ENCODE assay signal across 21 cellular contexts in the genomic region with DNA sequence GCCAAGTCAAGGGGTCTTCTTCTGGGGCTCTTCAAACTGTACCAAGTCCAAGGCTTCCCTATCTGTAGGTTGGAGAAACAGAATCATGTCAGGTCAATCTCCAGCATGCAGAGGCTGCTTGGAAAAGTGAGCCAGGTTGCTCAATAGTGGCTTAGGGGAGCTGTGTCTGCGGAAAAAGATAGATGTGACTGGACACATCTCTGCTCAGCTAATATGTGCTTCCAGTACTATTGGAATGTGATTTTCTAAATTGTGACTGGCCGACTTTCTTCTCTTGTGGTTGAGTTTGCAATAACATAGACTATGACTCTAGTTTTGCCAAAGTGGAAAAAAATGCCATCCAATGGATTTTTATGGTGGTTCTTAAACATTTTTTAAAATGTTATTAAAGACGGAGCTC.
A peak's percentile ranks its signal among the peaks of the same experiment; 100 is the strongest.
DNase-seq lines count a peak whose midpoint lies in the region; FAIRE-seq and TF ChIP-seq lines count a peak whose summit lies in the region.
"Had no signal": no experiment of that assay in that cellular context is flagged by ENCODE, and none has a peak within 500 bp of the region (broad histone marks: within the 10 kb centered on the region; RNA-seq: fewer than 3 reads in every experiment).

No MANE protein-coding gene starts in this region.

- H3F3A ChIP-seq in smooth muscle cell (ENCODE audit: low read depth), result no peaks in the 10 kb centered on the region

- no peaks in the 10 kb centered on the region for H3K9me3 Mint-ChIP-seq in HFFc6
- peaks cover 3% of the 10 kb centered on the region for H3K9me3 Mint-ChIP-seq in astrocyte (ENCODE audit: unreplicated experiment)
- H3K9me3 Mint-ChIP-seq: CD4-positive, alpha-beta T cell had no signal

- no peaks in the 10 kb centered on the region for H4K20me1 ChIP-seq in astrocyte (ENCODE audit: insufficient read depth, low read length)
- H4K20me1 ChIP-seq in smooth muscle cell (ENCODE audit: low read depth), result no peaks in the 10 kb centered on the region

- H3K4me1 Mint-ChIP-seq in HFFc6 (ENCODE audit: low read depth) (peaks cover 40% of the 10 kb centered on the region), astrocyte (ENCODE audit: low read depth, unreplicated experiment) (peaks cover 38% of the 10 kb centered on the region)
- H3K4me1 Mint-ChIP-seq: B cell, IgD-negative memory B cell had no signal

- H3K27ac ChIP-seq in astrocyte (ENCODE audit: low read depth, low read length) (no peak overlapping the region), smooth muscle cell (ENCODE audit: low read depth) (peak overlapping the region; percentile 34)
- H3K27ac ChIP-seq: HL-60, Peyer's patch had no signal

- H3K36me3 ChIP-seq in astrocyte (ENCODE audit: insufficient read depth, low read length) (no peaks in the 10 kb centered on the region), smooth muscle cell (ENCODE audit: low read depth) (no peaks in the 10 kb centered on the region)
- H3K36me3 ChIP-seq: Peyer's patch had no signal

- H3K36me3 Mint-ChIP-seq in HFFc6 (ENCODE audit: low read depth) (no peaks in the 10 kb centered on the region), astrocyte (ENCODE audit: low read depth, unreplicated experiment) (no peaks in the 10 kb centered on the region)
- H3K36me3 Mint-ChIP-seq: IgD-negative memory B cell had no signal

- no peak for FAIRE-seq in astrocyte (lab: Jason Lieb, UNC)
- FAIRE-seq: H54 had no signal

- H3K27me3 Mint-ChIP-seq in HFFc6 (ENCODE audit: insufficient read depth) (peaks cover 6% of the 10 kb centered on the region; the same call in 1 of the 2 replicates), astrocyte (ENCODE audit: low read depth, unreplicated experiment) (peaks cover 4% of the 10 kb centered on the region)
- H3K27me3 Mint-ChIP-seq: IgD-negative memory B cell had no signal

- no peak overlapping the region for H3K4me3 ChIP-seq in astrocyte (ENCODE audit: insufficient read depth, low read depth, low read length)
- H3K4me3 ChIP-seq in fibroblast of the aortic adventitia (ENCODE audit: low read depth, low read length), result no peak overlapping the region
- H3K4me3 ChIP-seq in smooth muscle cell, result no peak overlapping the region
- H3K4me3 ChIP-seq: Peyer's patch had no signal

- DNase-seq in HFFc6 (peak; percentile 43), astrocyte (ENCODE audit: low read depth) (peak; percentile 54), fibroblast of the aortic adventitia (ENCODE audit: low read depth) (peak; percentile 41), smooth muscle cell (lab: John Stamatoyannopoulos, UW; ENCODE audit: unreplicated experiment) (no peak), foreskin melanocyte (no peak), NCI-H774 (lab: John Stamatoyannopoulos, UW) (no peak)
- DNase-seq in activated naive CD4-positive, alpha-beta T cell (lab: John Stamatoyannopoulos, UW), result no peak
- DNase-seq: Caco-2; CD4-positive, alpha-beta T cell; GDM1; Karpas-422; NCI-H1092 treated with DMSO at 0.1 percent for 48 hours; NCI-H146; NCI-H2081; NCI-H446 treated with DMSO at 0.1 percent for 48 hours; NCI-H69; Peyer's patch had no signal

- H3K4me1 ChIP-seq in astrocyte (ENCODE audit: insufficient read depth, low read length) (peaks cover 26% of the 10 kb centered on the region), smooth muscle cell (ENCODE audit: low read depth) (no peaks in the 10 kb centered on the region)
- H3K4me1 ChIP-seq: Caco-2, Peyer's patch had no signal

- H3K9me3 ChIP-seq in astrocyte (ENCODE audit: insufficient read depth, low read depth, low read length) (no peaks in the 10 kb centered on the region), smooth muscle cell (replicated peaks; ENCODE audit: low read depth) (no peaks in the 10 kb centered on the region)
- H3K9me3 ChIP-seq: Peyer's patch had no signal

- H3K27ac Mint-ChIP-seq in HFFc6 (no peak overlapping the region), astrocyte (ENCODE audit: unreplicated experiment) (peak overlapping the region; percentile 5)
- H3K27ac Mint-ChIP-seq: B cell; CD4-positive, alpha-beta T cell; IgD-negative memory B cell had no signal

- WGBS in smooth muscle cell (ENCODE audit: low lambda C conversion rate), result 25% methylated on average over 3 of the region's 3 CpGs

- no peak overlapping the region for H3K9ac ChIP-seq in astrocyte (ENCODE audit: low read length)
- no peak overlapping the region for H3K9ac ChIP-seq in smooth muscle cell (ENCODE audit: low read depth)

- H3K27me3 ChIP-seq in astrocyte (ENCODE audit: insufficient read depth, low read length), result no peaks in the 10 kb centered on the region
- no peaks in the 10 kb centered on the region for H3K27me3 ChIP-seq in smooth muscle cell (ENCODE audit: low read depth)
- H3K27me3 ChIP-seq: Peyer's patch had no signal

- H2AFZ ChIP-seq in astrocyte (ENCODE audit: low read depth, low read length) (no peak overlapping the region), smooth muscle cell (ENCODE audit: low read depth) (no peak overlapping the region)

- TF ChIP-seq CTCF in HFFc6 (IDR thresholded peaks at IDR 0.05) (no peak), astrocyte (IDR thresholded peaks at IDR 0.05; ENCODE audit: insufficient read depth, low read depth, low read length) (no peak), fibroblast of the aortic adventitia (IDR thresholded peaks at IDR 0.05; ENCODE audit: insufficient read depth, low read length) (no peak), smooth muscle cell (IDR thresholded peaks at IDR 0.05; ENCODE audit: borderline replicate concordance, insufficient read depth, poor library complexity, severe bottlenecking) (no peak)

- H3K79me2 ChIP-seq in astrocyte (ENCODE audit: insufficient read depth, low read length), result no peaks in the 10 kb centered on the region
- H3K79me2 ChIP-seq in smooth muscle cell (ENCODE audit: low read depth), result no peaks in the 10 kb centered on the region

- H3K4me2 ChIP-seq in astrocyte (ENCODE audit: low read length) (no peak overlapping the region), smooth muscle cell (no peak overlapping the region)

- no peak overlapping the region for H3K4me3 Mint-ChIP-seq in HFFc6
- no peak overlapping the region for H3K4me3 Mint-ChIP-seq in astrocyte (ENCODE audit: unreplicated experiment)
- H3K4me3 Mint-ChIP-seq: B cell; CD4-positive, alpha-beta T cell; IgD-negative memory B cell had no signal

Comparison
In these comparisons a context has a peak if more than half of its experiments do, and no peak if none do; other contexts are left out.
1. DNase-seq: peak in HFFc6 (single experiment), astrocyte (single experiment) and fibroblast of the aortic adventitia (single experiment); none in smooth muscle cell (single experiment), activated naive CD4-positive, alpha-beta T cell (0 of 4), foreskin melanocyte (single experiment) and NCI-H774 (single experiment).